2 cellular contexts compared by ENCODE assay signal in the genomic region with DNA sequence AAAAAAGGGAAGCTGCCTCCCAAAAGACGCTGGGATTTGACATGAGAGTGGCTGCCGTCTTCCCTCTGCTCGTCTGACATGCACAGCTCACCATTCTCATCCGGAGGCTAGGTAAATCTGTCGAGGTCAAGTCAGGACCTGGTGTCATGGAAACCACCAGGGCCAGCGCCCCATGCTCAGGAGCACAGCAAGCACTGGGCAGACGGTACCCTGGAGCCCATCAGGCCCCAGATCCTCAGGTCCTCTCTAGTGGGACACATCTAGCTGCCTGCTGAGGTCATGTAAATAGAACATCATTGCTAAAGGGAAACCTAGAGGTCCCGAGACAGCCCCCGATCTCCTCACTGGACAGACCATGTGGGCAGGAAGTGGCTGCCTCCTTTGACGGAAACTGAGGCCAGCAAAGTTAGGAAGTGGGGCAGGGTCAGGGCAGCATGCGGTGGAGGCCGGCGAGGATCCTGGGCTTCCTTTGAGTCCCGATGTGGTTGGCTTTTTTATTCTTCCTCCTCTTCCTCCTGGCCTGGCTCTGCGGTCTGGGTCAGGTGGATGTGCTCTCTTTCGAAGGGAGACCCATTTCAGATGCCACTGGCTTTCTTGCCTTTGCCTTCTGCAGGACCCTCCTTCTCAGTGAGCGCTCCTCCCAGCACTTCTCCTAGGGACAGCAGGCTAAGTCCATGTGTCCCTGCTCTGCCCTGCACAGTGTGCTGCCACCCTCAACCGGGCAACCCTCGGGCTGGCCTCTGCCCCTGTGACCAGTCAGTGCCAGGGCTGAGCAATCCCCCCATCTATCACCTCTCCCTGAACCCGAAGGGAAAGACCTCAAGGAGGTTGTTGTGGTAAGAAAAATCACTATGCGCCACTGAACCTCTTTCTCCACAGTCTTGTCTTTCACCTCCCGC.
TF ChIP-seq lines count a peak whose summit lies in the region.

No MANE protein-coding gene starts in this region.

TF ChIP-seq in K562, 482 proteins besides CTCF, POLR2A, EP300 and RAD21:
- TF ChIP-seq SREBF1 (IDR thresholded peaks at IDR 0.05; ENCODE audit: borderline replicate concordance, low read depth, low read length) (no peak), ILK (tag; IDR thresholded peaks at IDR 0.05; ENCODE audit: borderline replicate concordance, low read depth) (no peak), TAF7 (tag; IDR thresholded peaks at IDR 0.05) (no peak), RBBP5 (IDR thresholded peaks at IDR 0.05; ENCODE audit: borderline replicate concordance, insufficient read depth, low read length, poor library complexity, severe bottlenecking) (no peak), HDAC8 (tag; IDR thresholded peaks at IDR 0.05) (no peak), ARHGAP35 (IDR thresholded peaks at IDR 0.05; ENCODE audit: partially characterized antibody) (no peak)
- TF ChIP-seq, protein P1, sequence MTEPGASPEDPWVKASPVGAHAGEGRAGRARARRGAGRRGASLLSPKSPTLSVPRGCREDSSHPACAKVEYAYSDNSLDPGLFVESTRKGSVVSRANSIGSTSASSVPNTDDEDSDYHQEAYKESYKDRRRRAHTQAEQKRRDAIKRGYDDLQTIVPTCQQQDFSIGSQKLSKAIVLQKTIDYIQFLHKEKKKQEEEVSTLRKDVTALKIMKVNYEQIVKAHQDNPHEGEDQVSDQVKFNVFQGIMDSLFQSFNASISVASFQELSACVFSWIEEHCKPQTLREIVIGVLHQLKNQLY (CRISPR knock-in tag; conservative IDR thresholded peaks at IDR 0.05), result no peak
- TF ChIP-seq, protein P2, sequence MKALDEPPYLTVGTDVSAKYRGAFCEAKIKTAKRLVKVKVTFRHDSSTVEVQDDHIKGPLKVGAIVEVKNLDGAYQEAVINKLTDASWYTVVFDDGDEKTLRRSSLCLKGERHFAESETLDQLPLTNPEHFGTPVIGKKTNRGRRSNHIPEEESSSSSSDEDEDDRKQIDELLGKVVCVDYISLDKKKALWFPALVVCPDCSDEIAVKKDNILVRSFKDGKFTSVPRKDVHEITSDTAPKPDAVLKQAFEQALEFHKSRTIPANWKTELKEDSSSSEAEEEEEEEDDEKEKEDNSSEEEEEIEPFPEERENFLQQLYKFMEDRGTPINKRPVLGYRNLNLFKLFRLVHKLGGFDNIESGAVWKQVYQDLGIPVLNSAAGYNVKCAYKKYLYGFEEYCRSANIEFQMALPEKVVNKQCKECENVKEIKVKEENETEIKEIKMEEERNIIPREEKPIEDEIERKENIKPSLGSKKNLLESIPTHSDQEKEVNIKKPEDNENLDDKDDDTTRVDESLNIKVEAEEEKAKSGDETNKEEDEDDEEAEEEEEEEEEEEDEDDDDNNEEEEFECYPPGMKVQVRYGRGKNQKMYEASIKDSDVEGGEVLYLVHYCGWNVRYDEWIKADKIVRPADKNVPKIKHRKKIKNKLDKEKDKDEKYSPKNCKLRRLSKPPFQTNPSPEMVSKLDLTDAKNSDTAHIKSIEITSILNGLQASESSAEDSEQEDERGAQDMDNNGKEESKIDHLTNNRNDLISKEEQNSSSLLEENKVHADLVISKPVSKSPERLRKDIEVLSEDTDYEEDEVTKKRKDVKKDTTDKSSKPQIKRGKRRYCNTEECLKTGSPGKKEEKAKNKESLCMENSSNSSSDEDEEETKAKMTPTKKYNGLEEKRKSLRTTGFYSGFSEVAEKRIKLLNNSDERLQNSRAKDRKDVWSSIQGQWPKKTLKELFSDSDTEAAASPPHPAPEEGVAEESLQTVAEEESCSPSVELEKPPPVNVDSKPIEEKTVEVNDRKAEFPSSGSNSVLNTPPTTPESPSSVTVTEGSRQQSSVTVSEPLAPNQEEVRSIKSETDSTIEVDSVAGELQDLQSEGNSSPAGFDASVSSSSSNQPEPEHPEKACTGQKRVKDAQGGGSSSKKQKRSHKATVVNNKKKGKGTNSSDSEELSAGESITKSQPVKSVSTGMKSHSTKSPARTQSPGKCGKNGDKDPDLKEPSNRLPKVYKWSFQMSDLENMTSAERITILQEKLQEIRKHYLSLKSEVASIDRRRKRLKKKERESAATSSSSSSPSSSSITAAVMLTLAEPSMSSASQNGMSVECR (CRISPR knock-in tag; IDR thresholded peaks at IDR 0.05), result 0 out of 2 replicates have a peak, but pooled peaks have one; percentile 24
- TF ChIP-seq, protein P3, sequence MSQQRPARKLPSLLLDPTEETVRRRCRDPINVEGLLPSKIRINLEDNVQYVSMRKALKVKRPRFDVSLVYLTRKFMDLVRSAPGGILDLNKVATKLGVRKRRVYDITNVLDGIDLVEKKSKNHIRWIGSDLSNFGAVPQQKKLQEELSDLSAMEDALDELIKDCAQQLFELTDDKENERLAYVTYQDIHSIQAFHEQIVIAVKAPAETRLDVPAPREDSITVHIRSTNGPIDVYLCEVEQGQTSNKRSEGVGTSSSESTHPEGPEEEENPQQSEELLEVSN (IDR thresholded peaks at IDR 0.05; ENCODE audit: borderline replicate concordance in 1 of 2, extremely low read depth in 1 of 2, insufficient read depth in 1 of 2, insufficient read length in 1 of 2, low read depth in 1 of 2, low read length in 1 of 2, poor library complexity in 1 of 2, severe bottlenecking in 1 of 2), result no peak

TF ChIP-seq in liver, 16 proteins besides CTCF, POLR2A, EP300 and RAD21:
- TF ChIP-seq ZBTB33 (IDR thresholded peaks at IDR 0.05) (no peak), FOXA1 (IDR thresholded peaks at IDR 0.05) (peak; percentile 38), RXRA (IDR thresholded peaks at IDR 0.05) (peak; percentile 28 to 39), EGR1 (IDR thresholded peaks at IDR 0.05; ENCODE audit: low read depth in 2 of 2) (peak; percentile 18 to 24), YY1 (IDR thresholded peaks at IDR 0.05) (no peak), GABPA (IDR thresholded peaks at IDR 0.05 in 1 of 2, conservative IDR thresholded peaks at IDR 0.05 in 1 of 2) (no peak), NR2F2 (IDR thresholded peaks at IDR 0.05) (no peak), SP1 (IDR thresholded peaks at IDR 0.05) (peak; percentile 2)
- TF ChIP-seq, protein P4, sequence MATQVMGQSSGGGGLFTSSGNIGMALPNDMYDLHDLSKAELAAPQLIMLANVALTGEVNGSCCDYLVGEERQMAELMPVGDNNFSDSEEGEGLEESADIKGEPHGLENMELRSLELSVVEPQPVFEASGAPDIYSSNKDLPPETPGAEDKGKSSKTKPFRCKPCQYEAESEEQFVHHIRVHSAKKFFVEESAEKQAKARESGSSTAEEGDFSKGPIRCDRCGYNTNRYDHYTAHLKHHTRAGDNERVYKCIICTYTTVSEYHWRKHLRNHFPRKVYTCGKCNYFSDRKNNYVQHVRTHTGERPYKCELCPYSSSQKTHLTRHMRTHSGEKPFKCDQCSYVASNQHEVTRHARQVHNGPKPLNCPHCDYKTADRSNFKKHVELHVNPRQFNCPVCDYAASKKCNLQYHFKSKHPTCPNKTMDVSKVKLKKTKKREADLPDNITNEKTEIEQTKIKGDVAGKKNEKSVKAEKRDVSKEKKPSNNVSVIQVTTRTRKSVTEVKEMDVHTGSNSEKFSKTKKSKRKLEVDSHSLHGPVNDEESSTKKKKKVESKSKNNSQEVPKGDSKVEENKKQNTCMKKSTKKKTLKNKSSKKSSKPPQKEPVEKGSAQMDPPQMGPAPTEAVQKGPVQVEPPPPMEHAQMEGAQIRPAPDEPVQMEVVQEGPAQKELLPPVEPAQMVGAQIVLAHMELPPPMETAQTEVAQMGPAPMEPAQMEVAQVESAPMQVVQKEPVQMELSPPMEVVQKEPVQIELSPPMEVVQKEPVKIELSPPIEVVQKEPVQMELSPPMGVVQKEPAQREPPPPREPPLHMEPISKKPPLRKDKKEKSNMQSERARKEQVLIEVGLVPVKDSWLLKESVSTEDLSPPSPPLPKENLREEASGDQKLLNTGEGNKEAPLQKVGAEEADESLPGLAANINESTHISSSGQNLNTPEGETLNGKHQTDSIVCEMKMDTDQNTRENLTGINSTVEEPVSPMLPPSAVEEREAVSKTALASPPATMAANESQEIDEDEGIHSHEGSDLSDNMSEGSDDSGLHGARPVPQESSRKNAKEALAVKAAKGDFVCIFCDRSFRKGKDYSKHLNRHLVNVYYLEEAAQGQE (IDR thresholded peaks at IDR 0.05), result peak; percentile 16
- TF ChIP-seq, protein P5, sequence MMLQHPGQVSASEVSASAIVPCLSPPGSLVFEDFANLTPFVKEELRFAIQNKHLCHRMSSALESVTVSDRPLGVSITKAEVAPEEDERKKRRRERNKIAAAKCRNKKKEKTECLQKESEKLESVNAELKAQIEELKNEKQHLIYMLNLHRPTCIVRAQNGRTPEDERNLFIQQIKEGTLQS (IDR thresholded peaks at IDR 0.05), result no peak
